ENCODE assay signal across 10 cellular contexts in genomic region chr10:97685395-97685958, GRCh38. TPM values are rescaled to one million over a fixed set of nuclear protein-coding genes. Genes with fewer than 3 reads are reported as not detected.
DNase-seq lines count a peak whose midpoint lies in the region; ATAC-seq and TF ChIP-seq lines count a peak whose summit lies in the region.
"Had no signal": no experiment of that assay in that cellular context is flagged by ENCODE, and none has a peak within 500 bp of the region (broad histone marks: within the 10 kb centered on the region; RNA-seq: fewer than 3 reads in every experiment).

No MANE protein-coding gene starts in this region.

- H3K9me3 Mint-ChIP-seq in activated naive CD8-positive, alpha-beta T cell (ENCODE audit: low read depth), result no peaks in the 10 kb centered on the region
- no peaks in the 10 kb centered on the region for H3K9me3 Mint-ChIP-seq in activated naive CD8-positive, alpha-beta T cell treated with anti-CD3 and anti-CD28 coated beads, Interleukin-2, amount 50 U/mL, for 24 hours

- TF ChIP-seq POLR2A in uterus (IDR thresholded peaks at IDR 0.05), result no peak

- H3K4me3 Mint-ChIP-seq in activated naive CD8-positive, alpha-beta T cell, result peak overlapping the region; percentile 82
- no peak overlapping the region for H3K4me3 Mint-ChIP-seq in activated naive CD8-positive, alpha-beta T cell treated with anti-CD3 and anti-CD28 coated beads, Interleukin-2, amount 50 U/mL, for 24 hours

- no peaks in the 10 kb centered on the region for H3K27me3 Mint-ChIP-seq in activated naive CD8-positive, alpha-beta T cell
- no peaks in the 10 kb centered on the region for H3K27me3 Mint-ChIP-seq in activated naive CD8-positive, alpha-beta T cell treated with anti-CD3 and anti-CD28 coated beads, Interleukin-2, amount 50 U/mL, for 24 hours

- no peak overlapping the region for H3K27ac ChIP-seq in brain microvascular endothelial cell
- H3K27ac ChIP-seq in uterus, result peak overlapping the region; percentile 91 to 97
- H3K27ac ChIP-seq: KMS-11 had no signal

- H3K36me3 Mint-ChIP-seq in activated naive CD8-positive, alpha-beta T cell, result no peaks in the 10 kb centered on the region
- H3K36me3 Mint-ChIP-seq in activated naive CD8-positive, alpha-beta T cell treated with anti-CD3 and anti-CD28 coated beads, Interleukin-2, amount 50 U/mL, for 24 hours (ENCODE audit: low read depth), result no peaks in the 10 kb centered on the region

- H3K4me3 ChIP-seq in brain microvascular endothelial cell (ENCODE audit: low read depth, low read length) (peak overlapping the region; percentile 79), uterus (peak overlapping the region; percentile 80 to 91)

- no peaks in the 10 kb centered on the region for H3K36me3 ChIP-seq in brain microvascular endothelial cell (replicated peaks)
- H3K36me3 ChIP-seq in uterus, result no peaks in the 10 kb centered on the region

- H3K4me1 Mint-ChIP-seq in activated naive CD8-positive, alpha-beta T cell (ENCODE audit: low read depth), result peaks cover 23% of the 10 kb centered on the region
- peaks cover 13% of the 10 kb centered on the region for H3K4me1 Mint-ChIP-seq in activated naive CD8-positive, alpha-beta T cell treated with anti-CD3 and anti-CD28 coated beads, Interleukin-2, amount 50 U/mL, for 24 hours

- ATAC-seq in activated naive CD8-positive, alpha-beta T cell treated with anti-CD3 and anti-CD28 coated beads, Interleukin-2, amount 50 U/mL, for 24 hours, result no peak
- ATAC-seq in left lobe of liver, result peak; percentile 1
- ATAC-seq in GM19397 (IDR thresholded peaks at IDR 0.05; ENCODE audit: unreplicated experiment), result no peak

- H3K9me3 ChIP-seq in uterus, result no peaks in the 10 kb centered on the region

- TF ChIP-seq CTCF in brain microvascular endothelial cell (IDR thresholded peaks at IDR 0.05; ENCODE audit: low read depth, low read length, missing control alignments), result peak; percentile 64
- TF ChIP-seq CTCF in uterus (IDR thresholded peaks at IDR 0.05), result peak in 1 of 4 experiments; percentile 4
- no peak for TF ChIP-seq CTCF in GM13977 (IDR thresholded peaks at IDR 0.05; ENCODE audit: extremely low read depth, insufficient read depth, missing control alignments)

- in situ Hi-C loops in brain microvascular endothelial cell (cut with HindIII; ENCODE audit: low pct_ligation_motif_present, low sequenced_read_pairs), result no loop called here
- in situ Hi-C loops in GM13977 (cut with MboI; ENCODE audit: low pct_unique_long_range_greater_than_20kb, low sequenced_read_pairs, unreplicated experiment), result no loop called here

- peaks cover 9 to 15% of the 10 kb centered on the region in 2 donors for H3K4me1 ChIP-seq in uterus

- no peak for DNase-seq in activated naive CD8-positive, alpha-beta T cell treated with anti-CD3 and anti-CD28 coated beads, Interleukin-2, amount 50 U/mL, for 24 hours
- DNase-seq in brain microvascular endothelial cell (peak; percentile 22), left lobe of liver (ENCODE audit: low spot score) (peak; percentile 72), uterus (no peak), SIG-M5 (lab: John Stamatoyannopoulos, UW) (no peak), GM13977 (ENCODE audit: low spot score) (no peak)
- DNase-seq: GDM1 had no signal

- H3K27ac Mint-ChIP-seq in activated naive CD8-positive, alpha-beta T cell, result no peak overlapping the region
- no peak overlapping the region for H3K27ac Mint-ChIP-seq in activated naive CD8-positive, alpha-beta T cell treated with anti-CD3 and anti-CD28 coated beads, Interleukin-2, amount 50 U/mL, for 24 hours

- no peaks in the 10 kb centered on the region for H3K27me3 ChIP-seq in brain microvascular endothelial cell (replicated peaks)
- H3K27me3 ChIP-seq in uterus, result no peaks in the 10 kb centered on the region

- intact Hi-C loops in uterus (cut with DNase I; ENCODE audit: low total_unique reads), result no loop called here

RNA-seq across cellular contexts. Expression of gene AVPI1, which starts 1.6 kb away (rescaled TPM):
- 26.4 TPM for total RNA-seq in left lobe of liver
- 10 to 100 TPM in 2 of 4 donors, 1 to 10 TPM in 1, under 1 TPM in 1; 0.51 to 15.1 (median 10.8) TPM for total RNA-seq in uterus

RNA-seq across cellular contexts. Expression of gene MARVELD1, which starts 28.1 kb away (rescaled TPM):
- 2.0 TPM for total RNA-seq in left lobe of liver
- 100 to 1,000 TPM in 1 of 4 donors, 10 to 100 TPM in 3; 36.9 to 158 (median 59.4) TPM for total RNA-seq in uterus

RNA-seq across cellular contexts. Expression of gene PI4K2A, which starts 45.0 kb away (rescaled TPM):
- 5.6 TPM for total RNA-seq in left lobe of liver
- total RNA-seq in uterus, result 10 to 100 TPM in 3 of 4 donors, 1 to 10 TPM in 1; 5.6 to 14.7 (median 11.9) TPM

RNA-seq across cellular contexts. Expression of gene ZFYVE27, which starts 51.5 kb away (rescaled TPM):
- 10.7 TPM for total RNA-seq in left lobe of liver
- 10 to 100 TPM in 3 of 4 donors, 1 to 10 TPM in 1; 2.8 to 32.3 (median 16.7) TPM for total RNA-seq in uterus

RNA-seq across cellular contexts. Expression of gene MORN4, which starts 52.2 kb away (rescaled TPM):
- total RNA-seq in left lobe of liver (0.81 TPM), uterus (10 to 100 TPM in 3 of 4 donors, 1 to 10 TPM in 1; 3.1 to 11.5 (median 10.8) TPM)

Comparison
In these comparisons a context has a peak if more than half of its experiments do, and no peak if none do; other contexts are left out.
1. DNase-seq: peak in brain microvascular endothelial cell (single experiment) and left lobe of liver (single experiment); none in activated naive CD8-positive, alpha-beta T cell treated with anti-CD3 and anti-CD28 coated beads, Interleukin-2, amount 50 U/mL, for 24 hours (single experiment), uterus (0 of 2), SIG-M5 (single experiment) and GM13977 (single experiment).
2. RNA of gene MARVELD1, which starts 28.1 kb away (total RNA-seq): 36.9 to 158 TPM in uterus; 2.0 TPM in left lobe of liver (single experiment); every median in the first group is over 10 times any median in the second.